ENCODE assay signal across 12 cellular contexts in the genomic region with DNA sequence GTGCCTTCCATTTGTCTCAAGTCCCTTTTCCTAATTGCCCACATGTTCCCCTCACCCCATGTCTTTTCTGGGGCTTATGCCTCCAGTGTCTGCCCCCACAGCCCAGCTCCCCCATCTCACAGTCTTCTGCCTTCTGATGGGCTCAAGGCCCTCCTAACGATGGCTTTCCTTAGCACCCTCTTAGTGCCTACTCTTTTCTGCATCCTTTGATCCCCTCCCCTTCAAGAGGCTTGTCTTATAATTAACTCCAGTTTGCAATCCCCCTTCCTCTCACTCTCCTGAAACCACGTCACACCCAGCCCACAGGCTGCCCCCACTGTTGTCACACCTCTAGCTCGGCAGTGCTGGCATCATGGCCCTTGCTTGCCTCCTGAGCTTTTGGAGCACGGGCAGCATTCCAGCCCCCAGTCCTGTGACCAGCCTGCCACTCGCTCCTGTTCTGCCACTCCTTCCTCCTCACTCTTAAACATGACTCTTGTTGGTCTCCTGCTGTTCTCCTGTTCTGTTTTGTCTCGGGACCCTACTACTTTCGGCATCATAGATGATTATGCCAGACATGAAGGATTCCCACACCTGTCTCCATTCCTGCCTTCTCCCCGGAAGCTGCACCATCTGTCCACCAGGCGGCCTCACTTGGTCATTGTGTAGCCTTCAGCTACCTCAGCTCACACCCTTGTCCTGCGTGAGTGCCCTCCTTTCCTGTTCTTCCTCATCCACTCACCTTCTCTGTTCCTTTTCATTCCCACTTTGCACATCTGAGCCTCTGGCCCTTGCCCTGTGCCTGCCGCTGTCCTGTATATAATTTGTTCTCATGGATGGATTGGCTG. TPM values are rescaled to one million over a fixed set of nuclear protein-coding genes. Genes with fewer than 3 reads are reported as not detected.
DNase-seq lines count a peak whose midpoint lies in the region; ATAC-seq, FAIRE-seq and TF ChIP-seq lines count a peak whose summit lies in the region.
"Had no signal": no experiment of that assay in that cellular context is flagged by ENCODE, and none has a peak within 500 bp of the region (broad histone marks: within the 10 kb centered on the region; RNA-seq: fewer than 3 reads in every experiment).

No MANE protein-coding gene starts in this region.

- in situ Hi-C loops in HepG2 (cut with HindIII; ENCODE audit: extremely low pct_ligation_motif_present, low pct_unique_long_range_greater_than_20kb): no loop called here

- WGBS in HepG2 (ENCODE audit: low lambda C conversion rate): 87% methylated on average over 11 of the region's 11 CpGs
- 87% methylated on average over 10 of the region's 11 CpGs for WGBS in right lobe of liver (ENCODE audit: insufficient coverage, low coverage, low lambda C conversion rate, missing lambda C conversion rate)

- H3K36me3 ChIP-seq in HepG2 (replicated peaks in 1 of 2; ENCODE audit: control insufficient read depth in 1 of 2, insufficient read depth in 2 of 2, low read length in 2 of 2) (peaks cover 20 to 73% of the 10 kb centered on the region in 2 experiments; a peak in 4 of 5 replicates), right lobe of liver (peaks cover 0 to 42% (median 12%) of the 10 kb centered on the region in 4 donors), right atrium auricular region (peaks cover 32% of the 10 kb centered on the region), vagina (peaks cover 0 to 15% of the 10 kb centered on the region in 2 donors)

- peak; percentile 63 for TF ChIP-seq CTCF in HepG2 (CRISPR knock-in tag; IDR thresholded peaks at IDR 0.05)
- no peak for TF ChIP-seq CTCF in right lobe of liver (IDR thresholded peaks at IDR 0.05)
- peak in 1 of 2 donors; percentile 36 for TF ChIP-seq CTCF in right atrium auricular region (IDR thresholded peaks at IDR 0.05)
- no peak for TF ChIP-seq CTCF in vagina (IDR thresholded peaks at IDR 0.05)

- H3K27me3 Mint-ChIP-seq in activated T-helper 2 cell treated with anti-CD3 and anti-CD28 coated beads, Interferon-gamma antibody, Interleukin-2, Interleukin-4, amounts not matched to agents 10 μg/mL and 5 μg/mL and 100 μg/mL, durations not matched to agents 14 hours and 24 hours and 36 hours (ENCODE audit: low read depth): no peaks in the 10 kb centered on the region

- TF ChIP-seq EP300 in HepG2 (IDR thresholded peaks at IDR 0.05; ENCODE audit: low read depth in 2 of 2, low read length in 2 of 2): no peak
- no peak for TF ChIP-seq EP300 in HepG2 (CRISPR knock-in tag; IDR thresholded peaks at IDR 0.05; ENCODE audit: borderline replicate concordance)

- no peak overlapping the region for H3K4me3 Mint-ChIP-seq in activated T-helper 2 cell treated with anti-CD3 and anti-CD28 coated beads, Interferon-gamma antibody, Interleukin-2, Interleukin-4, amounts not matched to agents 10 μg/mL and 5 μg/mL and 100 μg/mL, durations not matched to agents 14 hours and 24 hours and 36 hours (ENCODE audit: low read depth)

- peak overlapping the region; percentile 41 for H3K27ac Mint-ChIP-seq in activated T-helper 2 cell treated with anti-CD3 and anti-CD28 coated beads, Interferon-gamma antibody, Interleukin-2, Interleukin-4, amounts not matched to agents 10 μg/mL and 5 μg/mL and 100 μg/mL, durations not matched to agents 14 hours and 24 hours and 36 hours

- DNase-seq in HepG2 (ENCODE audit: low spot score) (peak; percentile 35), right lobe of liver (no peak), right atrium auricular region (ENCODE audit: low spot score) (no peak), EL (no peak), vagina (ENCODE audit: extremely low spot score in 2 of 2) (no peak), NCI-H510A treated with DMSO at 0.1 percent for 48 hours (lab: John Stamatoyannopoulos, UW) (no peak)
- DNase-seq in activated T-helper 2 cell treated with anti-CD3 and anti-CD28 coated beads, Interferon-gamma antibody, Interleukin-2, Interleukin-4, amounts not matched to agents 10 μg/mL and 5 μg/mL and 100 μg/mL, durations not matched to agents 14 hours and 24 hours and 36 hours (ENCODE audit: low spot score): no peak
- DNase-seq in activated CD4-positive, alpha-beta T cell treated with anti-CD3 and anti-CD28 coated beads for 1 hour: no peak
- DNase-seq: activated CD4-positive, alpha-beta T cell treated with anti-CD3 and anti-CD28 coated beads, Interleukin-2, amount 50 U/mL, for 48 hours; DMS153; effector CD4-positive, alpha-beta T cell; NCI-H748 treated with DMSO at 0.1 percent for 48 hours had no signal

- H3K4me1 ChIP-seq in HepG2 (ENCODE audit: insufficient read depth, low read length) (no peaks in the 10 kb centered on the region), right lobe of liver (peaks cover 0 to 4% (median 0%) of the 10 kb centered on the region in 4 donors), right atrium auricular region (peaks cover 0 to 61% of the 10 kb centered on the region in 2 donors), vagina (peaks cover 37% of the 10 kb centered on the region)

- no peak overlapping the region for H3K27ac ChIP-seq in HepG2 (ENCODE audit: extremely low read length, insufficient read depth, low read length)
- no peak overlapping the region for H3K27ac ChIP-seq in right lobe of liver
- peak overlapping the region; percentile 14 to 31 for H3K27ac ChIP-seq in right atrium auricular region
- no peak overlapping the region for H3K27ac ChIP-seq in vagina

- FAIRE-seq in HepG2 (lab: Jason Lieb, UNC): peak; percentile 30

- TF ChIP-seq RAD21 in HepG2 (CRISPR knock-in tag; IDR thresholded peaks at IDR 0.05): 0 out of 2 replicates have a peak, but pooled peaks have one; percentile 18

- H4K20me1 ChIP-seq in HepG2 (ENCODE audit: insufficient read depth, low read length): peaks cover 55% of the 10 kb centered on the region

- TF ChIP-seq POLR2A in HepG2 (IDR thresholded peaks at IDR 0.05; ENCODE audit: insufficient read depth in 1 of 2, low read depth in 2 of 2, low read length in 2 of 2) (no peak), right lobe of liver (IDR thresholded peaks at IDR 0.05) (no peak), vagina (IDR thresholded peaks at IDR 0.05) (no peak)

- peaks cover 8% of the 10 kb centered on the region for H3K4me1 Mint-ChIP-seq in activated T-helper 2 cell treated with anti-CD3 and anti-CD28 coated beads, Interferon-gamma antibody, Interleukin-2, Interleukin-4, amounts not matched to agents 10 μg/mL and 5 μg/mL and 100 μg/mL, durations not matched to agents 14 hours and 24 hours and 36 hours (ENCODE audit: low read depth)

- ATAC-seq in HepG2: peak; percentile 91
- no peak for ATAC-seq in right lobe of liver

- intact Hi-C loops in HepG2 (cut with micrococcal nuclease; ENCODE audit: unreplicated experiment) (loop anchor here (5.0 kb wide), 1 partner anchor 49 kb away; a partner anchor contains a TSS), right lobe of liver (cut with DNase I) (no loop called here), vagina (cut with DNase I) (no loop called here)
- intact Hi-C loops in activated T-helper 2 cell treated with anti-CD3 and anti-CD28 coated beads, Interferon-gamma antibody, Interleukin-2, Interleukin-4, amounts not matched to agents 10 μg/mL and 5 μg/mL and 100 μg/mL, durations not matched to agents 14 hours and 24 hours and 36 hours (cut with micrococcal nuclease): no loop called here

- H3K4me2 ChIP-seq in HepG2 (ENCODE audit: low read depth, low read length): no peak overlapping the region

- no peak overlapping the region for H3K9ac ChIP-seq in HepG2 (ENCODE audit: insufficient read depth, low read depth, low read length)

- peaks cover 58% of the 10 kb centered on the region for H3K36me3 Mint-ChIP-seq in activated T-helper 2 cell treated with anti-CD3 and anti-CD28 coated beads, Interferon-gamma antibody, Interleukin-2, Interleukin-4, amounts not matched to agents 10 μg/mL and 5 μg/mL and 100 μg/mL, durations not matched to agents 14 hours and 24 hours and 36 hours (ENCODE audit: low read depth)

- no peak overlapping the region for H3K4me3 ChIP-seq in HepG2 (replicated peaks in 1 of 3; ENCODE audit: insufficient read depth in 1 of 3, low read depth in 2 of 3, low read length in 3 of 3)
- no peak overlapping the region for H3K4me3 ChIP-seq in right lobe of liver
- no peak overlapping the region for H3K4me3 ChIP-seq in right atrium auricular region
- no peak overlapping the region for H3K4me3 ChIP-seq in vagina

- H3K79me2 ChIP-seq in HepG2 (ENCODE audit: insufficient read depth, low read length): peaks cover 89% of the 10 kb centered on the region

- H3K9me3 ChIP-seq in HepG2 (ENCODE audit: low read length) (no peaks in the 10 kb centered on the region), right lobe of liver (no peaks in the 10 kb centered on the region), right atrium auricular region (no peaks in the 10 kb centered on the region), vagina (no peaks in the 10 kb centered on the region)

- BruUV-seq in HepG2 (replicated peaks; lab: Mats Ljungman, UMichigan): no TSS peak

- H3K27me3 ChIP-seq in HepG2 (ENCODE audit: control insufficient read depth in 1 of 2, insufficient read depth in 2 of 2, low read length in 2 of 2) (no peaks in the 10 kb centered on the region), right lobe of liver (no peaks in the 10 kb centered on the region), right atrium auricular region (no peaks in the 10 kb centered on the region), vagina (no peaks in the 10 kb centered on the region)

- POLR2A ChIA-PET in HepG2 (lab: Yijun Ruan, JAX): no interaction called here

- CTCF ChIA-PET in HepG2 (lab: Yijun Ruan, JAX; ENCODE audit: low intra/inter-chr PET ratio, low total read pairs): interaction anchor here (0.6 to 1.6 kb wide), 2 partner anchors 48 to 53 kb away, joined by 3 to 7 read pairs; a partner anchor contains a TSS

- H2AFZ ChIP-seq in HepG2 (ENCODE audit: low read length): no peak overlapping the region

- no peaks in the 10 kb centered on the region for H3K9me3 Mint-ChIP-seq in activated T-helper 2 cell treated with anti-CD3 and anti-CD28 coated beads, Interferon-gamma antibody, Interleukin-2, Interleukin-4, amounts not matched to agents 10 μg/mL and 5 μg/mL and 100 μg/mL, durations not matched to agents 14 hours and 24 hours and 36 hours

RNA-seq across cellular contexts. Expression of a gene that starts 26.1 kb away (rescaled TPM):
- total RNA-seq in HepG2 (2016; rRNA removed; fragmentation: Illumina TruSeq; extraction: Trizol): 58.1 and 74.0 TPM in 2 replicates
- total RNA-seq in HepG2 (2016; cell fraction: cytosol; rRNA removed; fragmentation: Illumina TruSeq; extraction: Trizol; ENCODE audit: low read depth): 18.9 and 21.0 TPM in 2 replicates
- 54.7 and 71.2 TPM in 2 replicates for total RNA-seq in HepG2 (2016; cell fraction: insoluble cytoplasmic fraction; rRNA removed; fragmentation: Illumina TruSeq; extraction: Trizol)
- total RNA-seq in HepG2 (2016; cell fraction: membrane; rRNA removed; fragmentation: Illumina TruSeq; extraction: Trizol): 28.3 and 30.3 TPM in 2 replicates
- 19.5 and 20.6 TPM in 2 replicates for total RNA-seq in HepG2 (2016; cell fraction: nucleus; rRNA removed; fragmentation: Illumina TruSeq; extraction: Trizol)
- 28.4 and 30.2 TPM in 2 replicates for polyA plus RNA-seq in HepG2 (2011; rRNA removed)
- polyA plus RNA-seq in HepG2 (2011; cell fraction: cytosol; rRNA removed): 23.5 and 29.7 TPM in 2 replicates
- 6.3 and 8.9 TPM in 2 replicates for polyA plus RNA-seq in HepG2 (2011; cell fraction: nucleus; rRNA removed)
- polyA plus RNA-seq in HepG2 (2012): 34.6 and 41.4 TPM in 2 replicates
- 22.0 and 22.8 TPM in 2 replicates for polyA plus RNA-seq in HepG2 (2016; cell fraction: cytosol; fragmentation: Illumina TruSeq; extraction: Trizol; ENCODE audit: low read depth)
- polyA plus RNA-seq in HepG2 (2016; cell fraction: insoluble cytoplasmic fraction; fragmentation: Illumina TruSeq; extraction: Trizol; ENCODE audit: low read depth): 108 and 112 TPM in 2 replicates
- polyA plus RNA-seq in HepG2 (2016; cell fraction: membrane; fragmentation: Illumina TruSeq; extraction: Trizol; ENCODE audit: low read depth): 30.8 and 30.9 TPM in 2 replicates
- 38.8 and 39.3 TPM in 2 replicates for polyA plus RNA-seq in HepG2 (2016; cell fraction: nucleus; fragmentation: Illumina TruSeq; extraction: Trizol; ENCODE audit: insufficient read depth, low read depth)
- 22.7 and 33.2 TPM in 2 replicates for polyA minus RNA-seq in HepG2 (2011; rRNA and poly(A)+ RNA removed; ENCODE audit: low replicate concordance)
- 16.1 and 16.5 TPM in 2 replicates for polyA minus RNA-seq in HepG2 (2011; cell fraction: cytosol; rRNA and poly(A)+ RNA removed)
- polyA minus RNA-seq in HepG2 (2011; cell fraction: nucleus; rRNA and poly(A)+ RNA removed): 8.5 and 11.7 TPM in 2 replicates
- 10 to 100 TPM; 16.8 to 34.4 (median 22.1) TPM for total RNA-seq in right lobe of liver
- total RNA-seq in activated T-helper 2 cell treated with anti-CD3 and anti-CD28 coated beads, Interferon-gamma antibody, Interleukin-2, Interleukin-4, amounts not matched to agents 10 μg/mL and 5 μg/mL and 100 μg/mL, durations not matched to agents 14 hours and 24 hours and 36 hours: 63.5 and 65.5 TPM in 2 replicates
- 10 to 100 TPM; 46.9 to 62.2 TPM for total RNA-seq in right atrium auricular region
- total RNA-seq in vagina: 32.7 TPM

RNA-seq across cellular contexts. Expression of a gene that starts 36.2 kb away (rescaled TPM):
- total RNA-seq in HepG2 (2016; rRNA removed; fragmentation: Illumina TruSeq; extraction: Trizol) (27.0 and 32.0 TPM in 2 replicates), right lobe of liver (10 to 100 TPM in 2 of 6 experiments, 1 to 10 TPM in 4; 7.1 to 29.0 (median 7.8) TPM), right atrium auricular region (10 to 100 TPM; 15.2 to 20.5 TPM), vagina (22.6 TPM)
- total RNA-seq in HepG2 (2016; cell fraction: cytosol; rRNA removed; fragmentation: Illumina TruSeq; extraction: Trizol; ENCODE audit: low read depth): 18.2 and 18.6 TPM in 2 replicates
- 28.2 and 30.6 TPM in 2 replicates for total RNA-seq in HepG2 (2016; cell fraction: insoluble cytoplasmic fraction; rRNA removed; fragmentation: Illumina TruSeq; extraction: Trizol)
- 30.4 and 39.2 TPM in 2 replicates for total RNA-seq in HepG2 (2016; cell fraction: membrane; rRNA removed; fragmentation: Illumina TruSeq; extraction: Trizol)
- 14.3 and 16.0 TPM in 2 replicates for total RNA-seq in HepG2 (2016; cell fraction: nucleus; rRNA removed; fragmentation: Illumina TruSeq; extraction: Trizol)
- 15.3 and 19.9 TPM in 2 replicates for polyA plus RNA-seq in HepG2 (2011; rRNA removed)
- 15.7 and 30.3 TPM in 2 replicates for polyA plus RNA-seq in HepG2 (2011; cell fraction: cytosol; rRNA removed)
- polyA plus RNA-seq in HepG2 (2011; cell fraction: nucleus; rRNA removed): 42.4 and 43.1 TPM in 2 replicates
- 10.8 and 14.7 TPM in 2 replicates for polyA plus RNA-seq in HepG2 (2012)
- polyA plus RNA-seq in HepG2 (2016; cell fraction: cytosol; fragmentation: Illumina TruSeq; extraction: Trizol; ENCODE audit: low read depth): 20.1 and 25.1 TPM in 2 replicates
- polyA plus RNA-seq in HepG2 (2016; cell fraction: insoluble cytoplasmic fraction; fragmentation: Illumina TruSeq; extraction: Trizol; ENCODE audit: low read depth): 30.6 and 33.5 TPM in 2 replicates
- 32.1 and 32.9 TPM in 2 replicates for polyA plus RNA-seq in HepG2 (2016; cell fraction: membrane; fragmentation: Illumina TruSeq; extraction: Trizol; ENCODE audit: low read depth)
- polyA plus RNA-seq in HepG2 (2016; cell fraction: nucleus; fragmentation: Illumina TruSeq; extraction: Trizol; ENCODE audit: insufficient read depth, low read depth): 31.4 and 34.1 TPM in 2 replicates
- polyA minus RNA-seq in HepG2 (2011; rRNA and poly(A)+ RNA removed; ENCODE audit: low replicate concordance): 24.6 and 29.4 TPM in 2 replicates
- polyA minus RNA-seq in HepG2 (2011; cell fraction: cytosol; rRNA and poly(A)+ RNA removed): 8.5 and 10.8 TPM in 2 replicates
- 11.7 and 13.1 TPM in 2 replicates for polyA minus RNA-seq in HepG2 (2011; cell fraction: nucleus; rRNA and poly(A)+ RNA removed)
- 44.3 and 49.6 TPM in 2 replicates for total RNA-seq in activated T-helper 2 cell treated with anti-CD3 and anti-CD28 coated beads, Interferon-gamma antibody, Interleukin-2, Interleukin-4, amounts not matched to agents 10 μg/mL and 5 μg/mL and 100 μg/mL, durations not matched to agents 14 hours and 24 hours and 36 hours

RNA-seq across cellular contexts. Expression of a gene that starts 38.9 kb away (rescaled TPM):
- total RNA-seq in HepG2 (2016; rRNA removed; fragmentation: Illumina TruSeq; extraction: Trizol) (0.33 TPM in 1 of 2 replicates, not detected in the other), right lobe of liver (not detected), right atrium auricular region (not detected), vagina (not detected)
- total RNA-seq in HepG2 (2016; cell fraction: cytosol; rRNA removed; fragmentation: Illumina TruSeq; extraction: Trizol; ENCODE audit: low read depth): 0.09 TPM in 1 of 2 replicates, not detected in the other
- 0.13 and 0.15 TPM in 2 replicates for total RNA-seq in HepG2 (2016; cell fraction: insoluble cytoplasmic fraction; rRNA removed; fragmentation: Illumina TruSeq; extraction: Trizol)
- 0.28 TPM in 1 of 2 replicates, not detected in the other for total RNA-seq in HepG2 (2016; cell fraction: membrane; rRNA removed; fragmentation: Illumina TruSeq; extraction: Trizol)
- total RNA-seq in HepG2 (2016; cell fraction: nucleus; rRNA removed; fragmentation: Illumina TruSeq; extraction: Trizol): 0.19 and 0.28 TPM in 2 replicates
- polyA plus RNA-seq in HepG2 (2011; rRNA removed): 0.05 and 0.15 TPM in 2 replicates
- 0.04 and 0.13 TPM in 2 replicates for polyA plus RNA-seq in HepG2 (2011; cell fraction: cytosol; rRNA removed)
- 0.78 and 0.79 TPM in 2 replicates for polyA plus RNA-seq in HepG2 (2011; cell fraction: nucleus; rRNA removed)
- 0.05 and 0.15 TPM in 2 replicates for polyA plus RNA-seq in HepG2 (2012)
- polyA plus RNA-seq in HepG2 (2016; cell fraction: cytosol; fragmentation: Illumina TruSeq; extraction: Trizol; ENCODE audit: low read depth): 0.05 and 0.07 TPM in 2 replicates
- 0.17 TPM in 1 of 2 replicates, not detected in the other for polyA plus RNA-seq in HepG2 (2016; cell fraction: insoluble cytoplasmic fraction; fragmentation: Illumina TruSeq; extraction: Trizol; ENCODE audit: low read depth)
- polyA plus RNA-seq in HepG2 (2016; cell fraction: membrane; fragmentation: Illumina TruSeq; extraction: Trizol; ENCODE audit: low read depth): 0.16 TPM in 1 of 2 replicates, not detected in the other
- polyA plus RNA-seq in HepG2 (2016; cell fraction: nucleus; fragmentation: Illumina TruSeq; extraction: Trizol; ENCODE audit: insufficient read depth, low read depth): 0.64 and 0.97 TPM in 2 replicates
- polyA minus RNA-seq in HepG2 (2011; rRNA and poly(A)+ RNA removed; ENCODE audit: low replicate concordance): 0.07 and 0.12 TPM in 2 replicates
- not detected in 2 replicates for polyA minus RNA-seq in HepG2 (2011; cell fraction: cytosol; rRNA and poly(A)+ RNA removed)
- polyA minus RNA-seq in HepG2 (2011; cell fraction: nucleus; rRNA and poly(A)+ RNA removed): 0.39 and 0.50 TPM in 2 replicates
- 0.59 and 0.78 TPM in 2 replicates for total RNA-seq in activated T-helper 2 cell treated with anti-CD3 and anti-CD28 coated beads, Interferon-gamma antibody, Interleukin-2, Interleukin-4, amounts not matched to agents 10 μg/mL and 5 μg/mL and 100 μg/mL, durations not matched to agents 14 hours and 24 hours and 36 hours

RNA-seq across cellular contexts. Expression of a gene that starts 42.4 kb away (rescaled TPM):
- total RNA-seq in HepG2 (2016; rRNA removed; fragmentation: Illumina TruSeq; extraction: Trizol): 0.11 and 0.15 TPM in 2 replicates
- not detected in 2 replicates for total RNA-seq in HepG2 (2016; cell fraction: cytosol; rRNA removed; fragmentation: Illumina TruSeq; extraction: Trizol; ENCODE audit: low read depth)
- total RNA-seq in HepG2 (2016; cell fraction: insoluble cytoplasmic fraction; rRNA removed; fragmentation: Illumina TruSeq; extraction: Trizol): 0.13 and 0.16 TPM in 2 replicates
- 0.03 TPM in 1 of 2 replicates, not detected in the other for total RNA-seq in HepG2 (2016; cell fraction: membrane; rRNA removed; fragmentation: Illumina TruSeq; extraction: Trizol)
- total RNA-seq in HepG2 (2016; cell fraction: nucleus; rRNA removed; fragmentation: Illumina TruSeq; extraction: Trizol): 0.22 TPM in 1 of 2 replicates, not detected in the other
- polyA plus RNA-seq in HepG2 (2011; rRNA removed): not detected in 2 replicates
- 0.01 TPM in 2 replicates for polyA plus RNA-seq in HepG2 (2011; cell fraction: cytosol; rRNA removed)
- 0.03 TPM in 1 of 2 replicates, not detected in the other for polyA plus RNA-seq in HepG2 (2011; cell fraction: nucleus; rRNA removed)
- polyA plus RNA-seq in HepG2 (2012): 0.03 TPM in 2 replicates
- not detected in 2 replicates for polyA plus RNA-seq in HepG2 (2016; cell fraction: cytosol; fragmentation: Illumina TruSeq; extraction: Trizol; ENCODE audit: low read depth)
- polyA plus RNA-seq in HepG2 (2016; cell fraction: insoluble cytoplasmic fraction; fragmentation: Illumina TruSeq; extraction: Trizol; ENCODE audit: low read depth): 0.04 and 0.11 TPM in 2 replicates
- polyA plus RNA-seq in HepG2 (2016; cell fraction: membrane; fragmentation: Illumina TruSeq; extraction: Trizol; ENCODE audit: low read depth): 0.05 TPM in 1 of 2 replicates, not detected in the other
- not detected in 2 replicates for polyA plus RNA-seq in HepG2 (2016; cell fraction: nucleus; fragmentation: Illumina TruSeq; extraction: Trizol; ENCODE audit: insufficient read depth, low read depth)
- polyA minus RNA-seq in HepG2 (2011; rRNA and poly(A)+ RNA removed; ENCODE audit: low replicate concordance): 0.02 and 0.49 TPM in 2 replicates
- polyA minus RNA-seq in HepG2 (2011; cell fraction: cytosol; rRNA and poly(A)+ RNA removed): not detected in 2 replicates
- not detected in 2 replicates for polyA minus RNA-seq in HepG2 (2011; cell fraction: nucleus; rRNA and poly(A)+ RNA removed)
- under 1 TPM in 3 of 6 experiments, not detected in 3; 0.07 to 0.12 (median 0.09) TPM for total RNA-seq in right lobe of liver
- 0.18 and 0.34 TPM in 2 replicates for total RNA-seq in activated T-helper 2 cell treated with anti-CD3 and anti-CD28 coated beads, Interferon-gamma antibody, Interleukin-2, Interleukin-4, amounts not matched to agents 10 μg/mL and 5 μg/mL and 100 μg/mL, durations not matched to agents 14 hours and 24 hours and 36 hours
- total RNA-seq in right atrium auricular region: under 1 TPM in 1 of 2 donors, not detected in 1; 0.04 TPM
- not detected for total RNA-seq in vagina

RNA-seq across cellular contexts. Expression of a gene that starts 48.5 kb away (rescaled TPM):
- 39.7 and 57.4 TPM in 2 replicates for total RNA-seq in HepG2 (2016; rRNA removed; fragmentation: Illumina TruSeq; extraction: Trizol)
- total RNA-seq in HepG2 (2016; cell fraction: cytosol; rRNA removed; fragmentation: Illumina TruSeq; extraction: Trizol; ENCODE audit: low read depth): 33.2 and 40.3 TPM in 2 replicates
- total RNA-seq in HepG2 (2016; cell fraction: insoluble cytoplasmic fraction; rRNA removed; fragmentation: Illumina TruSeq; extraction: Trizol): 40.0 and 62.7 TPM in 2 replicates
- 45.7 and 54.6 TPM in 2 replicates for total RNA-seq in HepG2 (2016; cell fraction: membrane; rRNA removed; fragmentation: Illumina TruSeq; extraction: Trizol)
- total RNA-seq in HepG2 (2016; cell fraction: nucleus; rRNA removed; fragmentation: Illumina TruSeq; extraction: Trizol): 34.2 and 40.4 TPM in 2 replicates
- 16.6 and 18.0 TPM in 2 replicates for polyA plus RNA-seq in HepG2 (2011; rRNA removed)
- 15.2 and 26.9 TPM in 2 replicates for polyA plus RNA-seq in HepG2 (2011; cell fraction: cytosol; rRNA removed)
- 10.9 and 11.0 TPM in 2 replicates for polyA plus RNA-seq in HepG2 (2011; cell fraction: nucleus; rRNA removed)
- 13.3 and 21.0 TPM in 2 replicates for polyA plus RNA-seq in HepG2 (2012)
- polyA plus RNA-seq in HepG2 (2016; cell fraction: cytosol; fragmentation: Illumina TruSeq; extraction: Trizol; ENCODE audit: low read depth): 42.3 and 50.0 TPM in 2 replicates
- 46.2 TPM in 2 replicates for polyA plus RNA-seq in HepG2 (2016; cell fraction: insoluble cytoplasmic fraction; fragmentation: Illumina TruSeq; extraction: Trizol; ENCODE audit: low read depth)
- 43.9 and 48.5 TPM in 2 replicates for polyA plus RNA-seq in HepG2 (2016; cell fraction: membrane; fragmentation: Illumina TruSeq; extraction: Trizol; ENCODE audit: low read depth)
- 73.9 and 89.3 TPM in 2 replicates for polyA plus RNA-seq in HepG2 (2016; cell fraction: nucleus; fragmentation: Illumina TruSeq; extraction: Trizol; ENCODE audit: insufficient read depth, low read depth)
- polyA minus RNA-seq in HepG2 (2011; rRNA and poly(A)+ RNA removed; ENCODE audit: low replicate concordance): 24.5 and 32.2 TPM in 2 replicates
- 8.3 and 14.1 TPM in 2 replicates for polyA minus RNA-seq in HepG2 (2011; cell fraction: cytosol; rRNA and poly(A)+ RNA removed)
- 2.6 and 5.5 TPM in 2 replicates for polyA minus RNA-seq in HepG2 (2011; cell fraction: nucleus; rRNA and poly(A)+ RNA removed)
- total RNA-seq in right lobe of liver: 10 to 100 TPM; 33.1 to 85.7 (median 71.6) TPM
- 95.6 and 97.9 TPM in 2 replicates for total RNA-seq in activated T-helper 2 cell treated with anti-CD3 and anti-CD28 coated beads, Interferon-gamma antibody, Interleukin-2, Interleukin-4, amounts not matched to agents 10 μg/mL and 5 μg/mL and 100 μg/mL, durations not matched to agents 14 hours and 24 hours and 36 hours
- 10 to 100 TPM; 25.9 to 40.5 TPM for total RNA-seq in right atrium auricular region
- 33.9 TPM for total RNA-seq in vagina

Comparison
In these comparisons a context has a peak if more than half of its experiments do, and no peak if none do; other contexts are left out.
1. H3K27ac ChIP-seq: peak in right atrium auricular region (2 of 2); none in HepG2 (single experiment), right lobe of liver (0 of 3) and vagina (single experiment).